ENCODE assay signal across 8 cellular contexts in the genomic region with DNA sequence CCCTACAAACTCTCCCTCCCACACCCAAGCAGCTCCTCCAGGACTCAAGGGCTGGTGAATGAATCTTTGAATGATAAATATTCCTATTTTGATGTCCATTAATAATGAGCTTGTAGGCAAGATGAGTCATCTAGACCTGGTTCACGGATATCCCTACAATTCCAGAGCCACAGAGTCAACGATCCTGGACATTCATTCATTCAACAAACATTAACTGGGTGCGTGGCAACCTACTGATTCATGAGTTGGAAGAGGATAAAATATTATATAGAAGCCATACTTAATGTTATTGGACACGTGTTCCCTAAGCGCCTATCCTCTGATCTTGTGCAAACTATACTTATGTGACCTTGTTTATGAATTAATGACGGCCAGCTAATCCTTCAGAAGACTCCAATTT. TPM values are rescaled to one million over a fixed set of nuclear protein-coding genes. Genes with fewer than 3 reads are reported as not detected.
DNase-seq lines count a peak whose midpoint lies in the region; ATAC-seq and TF ChIP-seq lines count a peak whose summit lies in the region.
"Had no signal": no experiment of that assay in that cellular context is flagged by ENCODE, and none has a peak within 500 bp of the region (broad histone marks: within the 10 kb centered on the region; RNA-seq: fewer than 3 reads in every experiment).

No MANE protein-coding gene starts in this region.

- peaks cover 8% of the 10 kb centered on the region for H3K4me1 ChIP-seq in endodermal cell (ENCODE audit: control insufficient read depth, insufficient read depth, low read length)

- H3K27ac Mint-ChIP-seq in activated CD4-positive, alpha-beta T cell treated with anti-CD3 and anti-CD28 coated beads for 36 hours = no peak overlapping the region
- no peak overlapping the region for H3K27ac Mint-ChIP-seq in endodermal cell
- H3K27ac Mint-ChIP-seq in stimulated activated effector memory CD8-positive, alpha-beta T cell treated with anti-CD3 and anti-CD28 coated beads, Interleukin-12 subunit alpha, Interleukin-12 subunit beta, amount 100 ng/mL, for 72 hours = no peak overlapping the region

- intact Hi-C loops in activated CD4-positive, alpha-beta T cell treated with anti-CD3 and anti-CD28 coated beads for 36 hours (cut with DNase I, micrococcal nuclease) = loop anchor here (1.0 to 2.0 kb wide), 7 partner anchors 47 to 155 kb away; a partner anchor contains a TSS

- no peak overlapping the region for H3K9ac ChIP-seq in endodermal cell (ENCODE audit: extremely low read depth, low read length, poor library complexity, severe bottlenecking)

- no peaks in the 10 kb centered on the region for H3K9me3 Mint-ChIP-seq in activated CD4-positive, alpha-beta T cell treated with anti-CD3 and anti-CD28 coated beads for 36 hours (ENCODE audit: low read depth)
- H3K9me3 Mint-ChIP-seq in endodermal cell = no peaks in the 10 kb centered on the region
- H3K9me3 Mint-ChIP-seq in stimulated activated effector memory CD8-positive, alpha-beta T cell treated with anti-CD3 and anti-CD28 coated beads, Interleukin-12 subunit alpha, Interleukin-12 subunit beta, amount 100 ng/mL, for 72 hours = no peaks in the 10 kb centered on the region

- H3K27ac ChIP-seq in endodermal cell (ENCODE audit: low read depth, low read length) = no peak overlapping the region

- no peak for TF ChIP-seq CTCF in endodermal cell (conservative IDR thresholded peaks at IDR 0.05)

- H3K27me3 Mint-ChIP-seq in activated CD4-positive, alpha-beta T cell treated with anti-CD3 and anti-CD28 coated beads for 36 hours = no peaks in the 10 kb centered on the region
- no peaks in the 10 kb centered on the region for H3K27me3 Mint-ChIP-seq in endodermal cell (ENCODE audit: insufficient read depth)

- POLR2A ChIA-PET in activated CD4-positive, alpha-beta T cell treated with anti-CD3 and anti-CD28 coated beads for 36 hours (lab: Charles Lee) = interaction anchor here (0.6 kb wide), 1 partner anchor 55 kb away, joined by 5 read pairs; a partner anchor contains a TSS

- H3K9me3 ChIP-seq in endodermal cell (ENCODE audit: control insufficient read depth, low read length) = no peaks in the 10 kb centered on the region

- CTCF ChIA-PET in activated CD4-positive, alpha-beta T cell treated with anti-CD3 and anti-CD28 coated beads for 36 hours (lab: Charles Lee) = interaction anchor here (0.9 to 2.4 kb wide), 8 partner anchors 8 to 86 kb away, joined by 3 to 12 read pairs (median 4); no protein-coding TSS in a partner anchor

- WGBS in endodermal cell (ENCODE audit: insufficient coverage in 1 of 2, insufficient read length in 1 of 2), 2 experiments = 71 to 78% methylated on average over 6 of the region's 6 CpGs

- DNase-seq in activated CD4-positive, alpha-beta T cell treated with anti-CD3 and anti-CD28 coated beads for 36 hours = no peak
- no peak for DNase-seq in activated CD4-positive, alpha-beta T cell treated with anti-CD3 and anti-CD28 coated beads, Interleukin-2, amount 50 U/mL, for 48 hours
- no peak for DNase-seq in endodermal cell
- DNase-seq in stimulated activated effector memory CD8-positive, alpha-beta T cell treated with anti-CD3 and anti-CD28 coated beads, Interleukin-12 subunit alpha, Interleukin-12 subunit beta, amount 100 ng/mL, for 72 hours (ENCODE audit: low spot score in 2 of 2) = no peak
- DNase-seq in erythroblast (lab: John Stamatoyannopoulos, UW) = no peak

- peaks cover 38% of the 10 kb centered on the region for H3K4me1 Mint-ChIP-seq in activated CD4-positive, alpha-beta T cell treated with anti-CD3 and anti-CD28 coated beads for 36 hours
- H3K4me1 Mint-ChIP-seq in endodermal cell = peaks cover 21% of the 10 kb centered on the region
- peaks cover 50% of the 10 kb centered on the region for H3K4me1 Mint-ChIP-seq in stimulated activated effector memory CD8-positive, alpha-beta T cell treated with anti-CD3 and anti-CD28 coated beads, Interleukin-12 subunit alpha, Interleukin-12 subunit beta, amount 100 ng/mL, for 72 hours

- no peak for TF ChIP-seq POLR2A in erythroblast (IDR thresholded peaks at IDR 0.05; ENCODE audit: low read length)

- H3K36me3 ChIP-seq in endodermal cell (ENCODE audit: control insufficient read depth, insufficient read depth, low read length) = no peaks in the 10 kb centered on the region

- H3K36me3 Mint-ChIP-seq in activated CD4-positive, alpha-beta T cell treated with anti-CD3 and anti-CD28 coated beads for 36 hours (ENCODE audit: low read depth) = no peaks in the 10 kb centered on the region
- no peaks in the 10 kb centered on the region for H3K36me3 Mint-ChIP-seq in endodermal cell (ENCODE audit: low read depth)
- no peaks in the 10 kb centered on the region for H3K36me3 Mint-ChIP-seq in stimulated activated effector memory CD8-positive, alpha-beta T cell treated with anti-CD3 and anti-CD28 coated beads, Interleukin-12 subunit alpha, Interleukin-12 subunit beta, amount 100 ng/mL, for 72 hours

- peak overlapping the region; percentile 73 for H3K4me3 ChIP-seq in endodermal cell (ENCODE audit: low read length)

- no peak for ATAC-seq in activated CD4-positive, alpha-beta T cell treated with anti-CD3 and anti-CD28 coated beads for 36 hours
- no peak for ATAC-seq in stimulated activated effector memory CD8-positive, alpha-beta T cell treated with anti-CD3 and anti-CD28 coated beads, Interleukin-12 subunit alpha, Interleukin-12 subunit beta, amount 100 ng/mL, for 72 hours
- ATAC-seq in GM19463 (IDR thresholded peaks at IDR 0.05; ENCODE audit: unreplicated experiment) = no peak

- no peaks in the 10 kb centered on the region for H3K27me3 ChIP-seq in endodermal cell (ENCODE audit: control insufficient read depth, insufficient read depth, low read length, poor library complexity, severe bottlenecking)

- H3K4me3 Mint-ChIP-seq in activated CD4-positive, alpha-beta T cell treated with anti-CD3 and anti-CD28 coated beads for 36 hours = peak overlapping the region; percentile 54
- H3K4me3 Mint-ChIP-seq in endodermal cell = peak overlapping the region; percentile 60
- peak overlapping the region; percentile 61 for H3K4me3 Mint-ChIP-seq in stimulated activated effector memory CD8-positive, alpha-beta T cell treated with anti-CD3 and anti-CD28 coated beads, Interleukin-12 subunit alpha, Interleukin-12 subunit beta, amount 100 ng/mL, for 72 hours

RNA-seq across cellular contexts. Expression of a gene that starts 0.4 kb away (rescaled TPM):
- total RNA-seq in activated CD4-positive, alpha-beta T cell treated with anti-CD3 and anti-CD28 coated beads for 36 hours = under 1 TPM; 0.75 to 0.93 TPM
- 1 to 10 TPM; 6.3 to 6.7 TPM for total RNA-seq in endodermal cell
- polyA plus RNA-seq in endodermal cell (2013, experiment 1 of 2) = 6.3 TPM
- polyA plus RNA-seq in endodermal cell (2013, experiment 2 of 2) = 5.1 TPM

RNA-seq across cellular contexts. Expression of a gene that starts 28.6 kb away (rescaled TPM):
- under 1 TPM; 0.34 to 0.53 TPM for total RNA-seq in activated CD4-positive, alpha-beta T cell treated with anti-CD3 and anti-CD28 coated beads for 36 hours
- total RNA-seq in endodermal cell = not detected
- polyA plus RNA-seq in endodermal cell (2013, experiment 1 of 2) = not detected
- not detected for polyA plus RNA-seq in endodermal cell (2013, experiment 2 of 2)
- polyA plus RNA-seq: AG04450, esophagus had no signal

RNA-seq across cellular contexts. Expression of a gene that starts 49.4 kb away (rescaled TPM):
- 10 to 100 TPM; 24.8 to 25.5 TPM for total RNA-seq in activated CD4-positive, alpha-beta T cell treated with anti-CD3 and anti-CD28 coated beads for 36 hours
- total RNA-seq in endodermal cell = under 1 TPM in 1 of 2 donors, not detected in 1; 0.11 TPM
- 0.75 TPM for polyA plus RNA-seq in endodermal cell (2013, experiment 1 of 2)
- 0.58 TPM for polyA plus RNA-seq in endodermal cell (2013, experiment 2 of 2)

RNA-seq across cellular contexts. Expression of a gene that starts 55.3 kb away (rescaled TPM):
- total RNA-seq in activated CD4-positive, alpha-beta T cell treated with anti-CD3 and anti-CD28 coated beads for 36 hours = 100 to 1,000 TPM; 259 to 390 TPM
- 100 to 1,000 TPM; 131 to 137 TPM for total RNA-seq in endodermal cell
- polyA plus RNA-seq in endodermal cell (2013, experiment 1 of 2) = 151 TPM
- polyA plus RNA-seq in endodermal cell (2013, experiment 2 of 2) = 146 TPM

RNA-seq across cellular contexts. Expression of a gene that starts 55.4 kb away (rescaled TPM):
- 10 to 100 TPM; 22.3 to 27.1 TPM for total RNA-seq in activated CD4-positive, alpha-beta T cell treated with anti-CD3 and anti-CD28 coated beads for 36 hours
- 10 to 100 TPM; 40.0 to 47.2 TPM for total RNA-seq in endodermal cell
- 25.0 TPM for polyA plus RNA-seq in endodermal cell (2013, experiment 1 of 2)
- 20.8 TPM for polyA plus RNA-seq in endodermal cell (2013, experiment 2 of 2)

Comparison
In these comparisons a context has a peak if more than half of its experiments do, and no peak if none do; other contexts are left out.
1. RNA of a gene that starts 49.4 kb away (total RNA-seq): 24.8 to 25.5 TPM in activated CD4-positive, alpha-beta T cell treated with anti-CD3 and anti-CD28 coated beads for 36 hours; 0.11 TPM in endodermal cell; every median in the first group is over 10 times any median in the second.
2. Peak in every context shown above with its lines, with median percentiles within 50 percentile points of each other: H3K4me3 Mint-ChIP-seq.